1 cellular context compared by ENCODE assay signal in the genomic region with DNA sequence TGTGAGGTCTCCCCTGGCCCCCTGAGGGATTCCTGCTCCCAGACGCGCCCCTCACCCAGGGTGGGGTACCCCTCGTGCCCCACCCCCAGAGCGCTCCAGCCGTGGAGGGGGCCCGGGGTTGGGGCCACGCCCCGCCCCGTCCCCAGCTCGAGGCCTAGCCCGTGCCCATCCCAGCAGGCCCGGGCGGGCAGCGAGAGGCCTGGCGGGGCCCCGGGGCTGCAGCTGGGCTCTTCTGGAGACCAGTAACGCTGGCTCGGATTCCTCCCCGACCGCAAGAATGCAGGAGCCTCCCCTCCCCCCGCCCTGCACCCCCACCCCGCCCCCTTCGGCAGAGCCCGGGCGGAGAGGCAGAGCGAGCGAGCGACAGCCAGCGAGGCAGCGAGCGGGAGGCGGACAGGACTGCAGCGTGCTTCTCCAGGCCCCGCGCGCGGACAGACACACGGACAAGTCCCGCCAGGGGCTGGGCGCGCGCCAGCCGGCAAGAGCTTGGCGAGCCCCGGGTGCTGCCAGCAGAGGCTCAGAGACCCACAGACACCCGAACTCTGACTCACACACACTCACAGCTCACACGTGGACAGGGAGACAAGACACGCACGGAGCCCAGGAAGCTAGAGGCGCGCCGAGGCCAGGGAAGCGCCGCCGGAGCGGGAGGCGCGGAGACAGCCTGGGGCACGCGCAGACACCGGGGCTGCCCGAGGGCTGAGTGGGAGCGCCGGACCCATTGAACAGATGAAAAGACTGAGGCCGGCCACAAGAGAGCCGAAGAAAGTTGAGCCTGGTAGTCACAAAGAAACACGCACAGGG.
TF ChIP-seq lines count a peak whose summit lies in the region.

No MANE protein-coding gene starts in this region.

TF ChIP-seq in K562, 482 proteins besides CTCF, POLR2A, EP300 and RAD21 (continued from another document and continues in another):
- TF ChIP-seq, protein P1, sequence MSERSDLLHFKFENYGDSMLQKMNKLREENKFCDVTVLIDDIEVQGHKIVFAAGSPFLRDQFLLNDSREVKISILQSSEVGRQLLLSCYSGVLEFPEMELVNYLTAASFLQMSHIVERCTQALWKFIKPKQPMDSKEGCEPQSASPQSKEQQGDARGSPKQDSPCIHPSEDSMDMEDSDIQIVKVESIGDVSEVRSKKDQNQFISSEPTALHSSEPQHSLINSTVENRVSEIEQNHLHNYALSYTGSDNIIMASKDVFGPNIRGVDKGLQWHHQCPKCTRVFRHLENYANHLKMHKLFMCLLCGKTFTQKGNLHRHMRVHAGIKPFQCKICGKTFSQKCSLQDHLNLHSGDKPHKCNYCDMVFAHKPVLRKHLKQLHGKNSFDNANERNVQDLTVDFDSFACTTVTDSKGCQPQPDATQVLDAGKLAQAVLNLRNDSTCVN (CRISPR knock-in tag; IDR thresholded peaks at IDR 0.05): no peak
- TF ChIP-seq DIDO1 (tag; IDR thresholded peaks at IDR 0.05; ENCODE audit: low read depth) (no peak), CBX8 (IDR thresholded peaks at IDR 0.05; ENCODE audit: borderline replicate concordance, extremely low read depth, low read depth, low read length, poor library complexity, severe bottlenecking) (no peak), HEY1 (CRISPR knock-in tag; IDR thresholded peaks at IDR 0.05; ENCODE audit: borderline replicate concordance) (no peak), NFYB (IDR thresholded peaks at IDR 0.05; ENCODE audit: extremely low read depth, insufficient read length) (no peak), TARDBP (IDR thresholded peaks at IDR 0.05) (0 out of 2 replicates have a peak, but pooled peaks have one; percentile 22), ZNF444 (CRISPR knock-in tag; IDR thresholded peaks at IDR 0.05) (no peak), RBBP5 (IDR thresholded peaks at IDR 0.05; ENCODE audit: borderline replicate concordance, insufficient read depth, low read length, poor library complexity, severe bottlenecking) (peak; percentile 63), SOX6 (IDR thresholded peaks at IDR 0.05) (no peak), RCOR1 (IDR thresholded peaks at IDR 0.05; ENCODE audit: borderline replicate concordance in 1 of 2, low read depth in 2 of 2, low read length in 2 of 2) (peak in 1 of 2 experiments; percentile 83; a peak in 2 of 4 replicates), ZKSCAN3 (CRISPR knock-in tag; IDR thresholded peaks at IDR 0.05) (no peak), MIER1 (IDR thresholded peaks at IDR 0.05; ENCODE audit: low read depth) (no peak), MYBL2 (IDR thresholded peaks at IDR 0.05; ENCODE audit: low read depth) (no peak), MYBL2 (CRISPR knock-in tag; IDR thresholded peaks at IDR 0.05; ENCODE audit: borderline replicate concordance) (no peak), ZNF24 (IDR thresholded peaks at IDR 0.05) (0 out of 2 replicates have a peak, but pooled peaks have one; percentile 13), ZBTB17 (CRISPR knock-in tag; IDR thresholded peaks at IDR 0.05) (no peak), ZNF232 (CRISPR knock-in tag; IDR thresholded peaks at IDR 0.05) (no peak), PURB (CRISPR knock-in tag; IDR thresholded peaks at IDR 0.05; ENCODE audit: low read depth) (no peak), ZBTB7A (IDR thresholded peaks at IDR 0.05; ENCODE audit: borderline replicate concordance, control insufficient read depth, low read depth, low read length) (peak; percentile 51; the same call in 1 of the 2 replicates), ZZZ3 (IDR thresholded peaks at IDR 0.05) (no peak), HDAC6 (IDR thresholded peaks at IDR 0.05; ENCODE audit: low read depth, low read length) (no peak), POU5F1 (IDR thresholded peaks at IDR 0.05; ENCODE audit: borderline replicate concordance, low read depth, low read length, partially characterized antibody) (no peak), OTX1 (CRISPR knock-in tag; IDR thresholded peaks at IDR 0.05) (no peak), SP1 (CRISPR knock-in tag; IDR thresholded peaks at IDR 0.05) (no peak), ERF (CRISPR knock-in tag; IDR thresholded peaks at IDR 0.05) (0 out of 2 replicates have a peak, but pooled peaks have one; percentile 38), ZNF324 (CRISPR knock-in tag; IDR thresholded peaks at IDR 0.05) (no peak), ZC3H8 (IDR thresholded peaks at IDR 0.05) (no peak), ZNF121 (CRISPR knock-in tag; conservative IDR thresholded peaks at IDR 0.05) (no peak), DPF2 (IDR thresholded peaks at IDR 0.05) (peak; percentile 38; the same call in 1 of the 2 replicates), MYC (IDR thresholded peaks at IDR 0.05; ENCODE audit: low read depth, low read length) (0 out of 2 replicates have a peak, but pooled peaks have one; percentile 64), MYC (CRISPR knock-in tag; IDR thresholded peaks at IDR 0.05; ENCODE audit: borderline replicate concordance, low read depth) (no peak), ZNF586 (CRISPR knock-in tag; conservative IDR thresholded peaks at IDR 0.05) (no peak), SIN3A (IDR thresholded peaks at IDR 0.05; ENCODE audit: borderline replicate concordance in 2 of 2, control insufficient read depth in 1 of 2, low read depth in 2 of 2, low read length in 2 of 2) (peak in 1 of 2 experiments; percentile 50; a peak in 1 of 4 replicates), RBM34 (IDR thresholded peaks at IDR 0.05; ENCODE audit: borderline replicate concordance, insufficient read depth, low read length) (no peak), KLF1 (tag; IDR thresholded peaks at IDR 0.05) (no peak), TRIM24 (IDR thresholded peaks at IDR 0.05) (peak in 1 of 2 experiments; percentile 11; a peak in 1 of 4 replicates)
- TF ChIP-seq, protein P2, sequence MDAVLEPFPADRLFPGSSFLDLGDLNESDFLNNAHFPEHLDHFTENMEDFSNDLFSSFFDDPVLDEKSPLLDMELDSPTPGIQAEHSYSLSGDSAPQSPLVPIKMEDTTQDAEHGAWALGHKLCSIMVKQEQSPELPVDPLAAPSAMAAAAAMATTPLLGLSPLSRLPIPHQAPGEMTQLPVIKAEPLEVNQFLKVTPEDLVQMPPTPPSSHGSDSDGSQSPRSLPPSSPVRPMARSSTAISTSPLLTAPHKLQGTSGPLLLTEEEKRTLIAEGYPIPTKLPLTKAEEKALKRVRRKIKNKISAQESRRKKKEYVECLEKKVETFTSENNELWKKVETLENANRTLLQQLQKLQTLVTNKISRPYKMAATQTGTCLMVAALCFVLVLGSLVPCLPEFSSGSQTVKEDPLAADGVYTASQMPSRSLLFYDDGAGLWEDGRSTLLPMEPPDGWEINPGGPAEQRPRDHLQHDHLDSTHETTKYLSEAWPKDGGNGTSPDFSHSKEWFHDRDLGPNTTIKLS (IDR thresholded peaks at IDR 0.05; ENCODE audit: borderline replicate concordance, low read depth): 0 out of 2 replicates have a peak, but pooled peaks have one; percentile 47
- TF ChIP-seq, protein P3, sequence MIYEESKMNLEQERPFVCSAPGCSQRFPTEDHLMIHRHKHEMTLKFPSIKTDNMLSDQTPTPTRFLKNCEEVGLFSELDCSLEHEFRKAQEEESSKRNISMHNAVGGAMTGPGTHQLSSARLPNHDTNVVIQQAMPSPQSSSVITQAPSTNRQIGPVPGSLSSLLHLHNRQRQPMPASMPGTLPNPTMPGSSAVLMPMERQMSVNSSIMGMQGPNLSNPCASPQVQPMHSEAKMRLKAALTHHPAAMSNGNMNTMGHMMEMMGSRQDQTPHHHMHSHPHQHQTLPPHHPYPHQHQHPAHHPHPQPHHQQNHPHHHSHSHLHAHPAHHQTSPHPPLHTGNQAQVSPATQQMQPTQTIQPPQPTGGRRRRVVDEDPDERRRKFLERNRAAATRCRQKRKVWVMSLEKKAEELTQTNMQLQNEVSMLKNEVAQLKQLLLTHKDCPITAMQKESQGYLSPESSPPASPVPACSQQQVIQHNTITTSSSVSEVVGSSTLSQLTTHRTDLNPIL (CRISPR knock-in tag; IDR thresholded peaks at IDR 0.05): no peak
- TF ChIP-seq, protein P4, sequence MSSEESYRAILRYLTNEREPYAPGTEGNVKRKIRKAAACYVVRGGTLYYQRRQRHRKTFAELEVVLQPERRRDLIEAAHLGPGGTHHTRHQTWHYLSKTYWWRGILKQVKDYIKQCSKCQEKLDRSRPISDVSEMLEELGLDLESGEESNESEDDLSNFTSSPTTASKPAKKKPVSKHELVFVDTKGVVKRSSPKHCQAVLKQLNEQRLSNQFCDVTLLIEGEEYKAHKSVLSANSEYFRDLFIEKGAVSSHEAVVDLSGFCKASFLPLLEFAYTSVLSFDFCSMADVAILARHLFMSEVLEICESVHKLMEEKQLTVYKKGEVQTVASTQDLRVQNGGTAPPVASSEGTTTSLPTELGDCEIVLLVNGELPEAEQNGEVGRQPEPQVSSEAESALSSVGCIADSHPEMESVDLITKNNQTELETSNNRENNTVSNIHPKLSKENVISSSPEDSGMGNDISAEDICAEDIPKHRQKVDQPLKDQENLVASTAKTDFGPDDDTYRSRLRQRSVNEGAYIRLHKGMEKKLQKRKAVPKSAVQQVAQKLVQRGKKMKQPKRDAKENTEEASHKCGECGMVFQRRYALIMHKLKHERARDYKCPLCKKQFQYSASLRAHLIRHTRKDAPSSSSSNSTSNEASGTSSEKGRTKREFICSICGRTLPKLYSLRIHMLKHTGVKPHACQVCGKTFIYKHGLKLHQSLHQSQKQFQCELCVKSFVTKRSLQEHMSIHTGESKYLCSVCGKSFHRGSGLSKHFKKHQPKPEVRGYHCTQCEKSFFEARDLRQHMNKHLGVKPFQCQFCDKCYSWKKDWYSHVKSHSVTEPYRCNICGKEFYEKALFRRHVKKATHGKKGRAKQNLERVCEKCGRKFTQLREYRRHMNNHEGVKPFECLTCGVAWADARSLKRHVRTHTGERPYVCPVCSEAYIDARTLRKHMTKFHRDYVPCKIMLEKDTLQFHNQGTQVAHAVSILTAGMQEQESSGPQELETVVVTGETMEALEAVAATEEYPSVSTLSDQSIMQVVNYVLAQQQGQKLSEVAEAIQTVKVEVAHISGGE (CRISPR knock-in tag; IDR thresholded peaks at IDR 0.05): peak in 1 of 3 experiments; percentile 21; a peak in 1 of 6 replicates
- TF ChIP-seq, protein P5, sequence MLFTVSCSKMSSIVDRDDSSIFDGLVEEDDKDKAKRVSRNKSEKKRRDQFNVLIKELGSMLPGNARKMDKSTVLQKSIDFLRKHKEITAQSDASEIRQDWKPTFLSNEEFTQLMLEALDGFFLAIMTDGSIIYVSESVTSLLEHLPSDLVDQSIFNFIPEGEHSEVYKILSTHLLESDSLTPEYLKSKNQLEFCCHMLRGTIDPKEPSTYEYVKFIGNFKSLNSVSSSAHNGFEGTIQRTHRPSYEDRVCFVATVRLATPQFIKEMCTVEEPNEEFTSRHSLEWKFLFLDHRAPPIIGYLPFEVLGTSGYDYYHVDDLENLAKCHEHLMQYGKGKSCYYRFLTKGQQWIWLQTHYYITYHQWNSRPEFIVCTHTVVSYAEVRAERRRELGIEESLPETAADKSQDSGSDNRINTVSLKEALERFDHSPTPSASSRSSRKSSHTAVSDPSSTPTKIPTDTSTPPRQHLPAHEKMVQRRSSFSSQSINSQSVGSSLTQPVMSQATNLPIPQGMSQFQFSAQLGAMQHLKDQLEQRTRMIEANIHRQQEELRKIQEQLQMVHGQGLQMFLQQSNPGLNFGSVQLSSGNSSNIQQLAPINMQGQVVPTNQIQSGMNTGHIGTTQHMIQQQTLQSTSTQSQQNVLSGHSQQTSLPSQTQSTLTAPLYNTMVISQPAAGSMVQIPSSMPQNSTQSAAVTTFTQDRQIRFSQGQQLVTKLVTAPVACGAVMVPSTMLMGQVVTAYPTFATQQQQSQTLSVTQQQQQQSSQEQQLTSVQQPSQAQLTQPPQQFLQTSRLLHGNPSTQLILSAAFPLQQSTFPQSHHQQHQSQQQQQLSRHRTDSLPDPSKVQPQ (CRISPR knock-in tag; IDR thresholded peaks at IDR 0.05; ENCODE audit: borderline replicate concordance): no peak
- TF ChIP-seq, protein P6, sequence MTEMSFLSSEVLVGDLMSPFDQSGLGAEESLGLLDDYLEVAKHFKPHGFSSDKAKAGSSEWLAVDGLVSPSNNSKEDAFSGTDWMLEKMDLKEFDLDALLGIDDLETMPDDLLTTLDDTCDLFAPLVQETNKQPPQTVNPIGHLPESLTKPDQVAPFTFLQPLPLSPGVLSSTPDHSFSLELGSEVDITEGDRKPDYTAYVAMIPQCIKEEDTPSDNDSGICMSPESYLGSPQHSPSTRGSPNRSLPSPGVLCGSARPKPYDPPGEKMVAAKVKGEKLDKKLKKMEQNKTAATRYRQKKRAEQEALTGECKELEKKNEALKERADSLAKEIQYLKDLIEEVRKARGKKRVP (CRISPR knock-in tag; IDR thresholded peaks at IDR 0.05): no peak
- TF ChIP-seq, protein P7, sequence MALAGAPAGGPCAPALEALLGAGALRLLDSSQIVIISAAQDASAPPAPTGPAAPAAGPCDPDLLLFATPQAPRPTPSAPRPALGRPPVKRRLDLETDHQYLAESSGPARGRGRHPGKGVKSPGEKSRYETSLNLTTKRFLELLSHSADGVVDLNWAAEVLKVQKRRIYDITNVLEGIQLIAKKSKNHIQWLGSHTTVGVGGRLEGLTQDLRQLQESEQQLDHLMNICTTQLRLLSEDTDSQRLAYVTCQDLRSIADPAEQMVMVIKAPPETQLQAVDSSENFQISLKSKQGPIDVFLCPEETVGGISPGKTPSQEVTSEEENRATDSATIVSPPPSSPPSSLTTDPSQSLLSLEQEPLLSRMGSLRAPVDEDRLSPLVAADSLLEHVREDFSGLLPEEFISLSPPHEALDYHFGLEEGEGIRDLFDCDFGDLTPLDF (CRISPR knock-in tag; IDR thresholded peaks at IDR 0.05): peak; percentile 53; the same call in 1 of the 2 replicates
- TF ChIP-seq, protein P8, sequence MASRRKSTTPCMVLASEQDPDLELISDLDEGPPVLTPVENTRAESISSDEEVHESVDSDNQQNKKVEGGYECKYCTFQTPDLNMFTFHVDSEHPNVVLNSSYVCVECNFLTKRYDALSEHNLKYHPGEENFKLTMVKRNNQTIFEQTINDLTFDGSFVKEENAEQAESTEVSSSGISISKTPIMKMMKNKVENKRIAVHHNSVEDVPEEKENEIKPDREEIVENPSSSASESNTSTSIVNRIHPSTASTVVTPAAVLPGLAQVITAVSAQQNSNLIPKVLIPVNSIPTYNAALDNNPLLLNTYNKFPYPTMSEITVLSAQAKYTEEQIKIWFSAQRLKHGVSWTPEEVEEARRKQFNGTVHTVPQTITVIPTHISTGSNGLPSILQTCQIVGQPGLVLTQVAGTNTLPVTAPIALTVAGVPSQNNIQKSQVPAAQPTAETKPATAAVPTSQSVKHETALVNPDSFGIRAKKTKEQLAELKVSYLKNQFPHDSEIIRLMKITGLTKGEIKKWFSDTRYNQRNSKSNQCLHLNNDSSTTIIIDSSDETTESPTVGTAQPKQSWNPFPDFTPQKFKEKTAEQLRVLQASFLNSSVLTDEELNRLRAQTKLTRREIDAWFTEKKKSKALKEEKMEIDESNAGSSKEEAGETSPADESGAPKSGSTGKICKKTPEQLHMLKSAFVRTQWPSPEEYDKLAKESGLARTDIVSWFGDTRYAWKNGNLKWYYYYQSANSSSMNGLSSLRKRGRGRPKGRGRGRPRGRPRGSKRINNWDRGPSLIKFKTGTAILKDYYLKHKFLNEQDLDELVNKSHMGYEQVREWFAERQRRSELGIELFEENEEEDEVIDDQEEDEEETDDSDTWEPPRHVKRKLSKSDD (conservative IDR thresholded peaks at IDR 0.05; ENCODE audit: low read length): no peak
- TF ChIP-seq, protein P9, sequence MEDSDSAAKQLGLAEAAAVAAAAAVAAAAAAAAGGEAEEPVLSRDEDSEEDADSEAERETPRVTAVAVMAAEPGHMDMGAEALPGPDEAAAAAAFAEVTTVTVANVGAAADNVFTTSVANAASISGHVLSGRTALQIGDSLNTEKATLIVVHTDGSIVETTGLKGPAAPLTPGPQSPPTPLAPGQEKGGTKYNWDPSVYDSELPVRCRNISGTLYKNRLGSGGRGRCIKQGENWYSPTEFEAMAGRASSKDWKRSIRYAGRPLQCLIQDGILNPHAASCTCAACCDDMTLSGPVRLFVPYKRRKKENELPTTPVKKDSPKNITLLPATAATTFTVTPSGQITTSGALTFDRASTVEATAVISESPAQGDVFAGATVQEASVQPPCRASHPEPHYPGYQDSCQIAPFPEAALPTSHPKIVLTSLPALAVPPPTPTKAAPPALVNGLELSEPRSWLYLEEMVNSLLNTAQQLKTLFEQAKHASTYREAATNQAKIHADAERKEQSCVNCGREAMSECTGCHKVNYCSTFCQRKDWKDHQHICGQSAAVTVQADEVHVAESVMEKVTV (CRISPR knock-in tag; IDR thresholded peaks at IDR 0.05): no peak
